8 cellular contexts compared by ENCODE assay signal in genomic region chr22:46577361-46578249, GRCh38. TPM values are rescaled to one million over a fixed set of nuclear protein-coding genes. Genes with fewer than 3 reads are reported as not detected.
A peak's percentile ranks its signal among the peaks of the same experiment; 100 is the strongest.
DNase-seq lines count a peak whose midpoint lies in the region; ATAC-seq, FAIRE-seq and TF ChIP-seq lines count a peak whose summit lies in the region.

No MANE protein-coding gene starts in this region.

- peak overlapping the region; percentile 68 for H3K4me3 ChIP-seq in GM12864 (ENCODE audit: low read depth, low read length)
- peak overlapping the region; percentile 84 for H3K4me3 ChIP-seq in Loucy (ENCODE audit: low read length, poor library complexity, severe bottlenecking)
- peak overlapping the region; percentile 60 for H3K4me3 ChIP-seq in bronchial epithelial cell (ENCODE audit: low read depth, low read length)
- peak overlapping the region; percentile 60 for H3K4me3 ChIP-seq in lung

- peak overlapping the region; percentile 43; the same call in 1 of the 2 replicates for H2AFZ ChIP-seq in Loucy (ENCODE audit: low read length)

- H3K36me3 ChIP-seq in Loucy (ENCODE audit: insufficient read depth, low read length) (no peaks in the 10 kb centered on the region), bronchial epithelial cell (ENCODE audit: control insufficient read depth, insufficient read depth, low read length) (no peaks in the 10 kb centered on the region), lung (ENCODE audit: control insufficient read depth in 2 of 2, insufficient read depth in 2 of 2, low read length in 2 of 2) (no peaks in the 10 kb centered on the region)

- H3K9me3 ChIP-seq in Loucy (ENCODE audit: insufficient read depth, low read depth, low read length) (no peaks in the 10 kb centered on the region), lung (ENCODE audit: control insufficient read depth in 2 of 2, insufficient read depth in 1 of 2, low read length in 1 of 2) (no peaks in the 10 kb centered on the region)

- no peaks in the 10 kb centered on the region for H3F3A ChIP-seq in Loucy (ENCODE audit: low read depth)

- peaks cover 39% of the 10 kb centered on the region for H3K79me2 ChIP-seq in Loucy (ENCODE audit: insufficient read depth, low read length)

- no peak for FAIRE-seq in bronchial epithelial cell (lab: Jason Lieb, UNC)

- H3K27me3 ChIP-seq in Loucy (ENCODE audit: insufficient read depth, low read length, poor library complexity, severe bottlenecking): no peaks in the 10 kb centered on the region
- H3K27me3 ChIP-seq in bronchial epithelial cell (ENCODE audit: control insufficient read depth, insufficient read depth, low read length): peaks cover 1% of the 10 kb centered on the region
- no peaks in the 10 kb centered on the region for H3K27me3 ChIP-seq in lung (ENCODE audit: control insufficient read depth, insufficient read depth)

- no peaks in the 10 kb centered on the region for H3K9me2 ChIP-seq in Loucy (replicated peaks; ENCODE audit: low read depth, low read length)

- peak overlapping the region; percentile 71 for H3K9ac ChIP-seq in Loucy (ENCODE audit: low read depth, low read length, poor library complexity, severe bottlenecking)

- TF ChIP-seq CTCF in GM12864 (IDR thresholded peaks at IDR 0.05; ENCODE audit: low read depth, low read length, missing control alignments) (no peak), Loucy (conservative IDR thresholded peaks at IDR 0.05; ENCODE audit: low read length) (no peak), bronchial epithelial cell (IDR thresholded peaks at IDR 0.05; ENCODE audit: insufficient read depth, low read length, severe bottlenecking) (no peak), lung (IDR thresholded peaks at IDR 0.05; ENCODE audit: control extremely low read depth, extremely low read depth) (no peak)

- H3K27ac ChIP-seq in lung (ENCODE audit: low read depth in 1 of 2, low read length in 1 of 2): peak overlapping the region; percentile 73 to 74

- no peak for DNase-seq in GM12864 (ENCODE audit: low read depth)
- no peak for DNase-seq in bronchial epithelial cell (ENCODE audit: low read depth)
- DNase-seq in lung (ENCODE audit: low spot score): no peak
- peak; percentile 48 for DNase-seq in ureter (ENCODE audit: low spot score)
- DNase-seq in HCEC 1CT: no peak
- DNase-seq in NCI-H187 (lab: John Stamatoyannopoulos, UW): no peak

- peaks cover 13% of the 10 kb centered on the region for H4K20me1 ChIP-seq in Loucy (ENCODE audit: insufficient read depth, low read length, poor library complexity, severe bottlenecking)

- ATAC-seq in lung (ENCODE audit: insufficient read depth, low FRiP score) (no peak), HG02763 (IDR thresholded peaks at IDR 0.05; ENCODE audit: unreplicated experiment) (no peak)

- peak overlapping the region; percentile 95 for H3K4me2 ChIP-seq in Loucy (ENCODE audit: low read depth, low read length, poor library complexity, severe bottlenecking)

- H3K4me1 ChIP-seq in Loucy (ENCODE audit: insufficient read depth, low read length, poor library complexity, severe bottlenecking) (peaks cover 55% of the 10 kb centered on the region), lung (ENCODE audit: control insufficient read depth in 2 of 2, insufficient read depth in 2 of 2, low read length in 2 of 2) (peaks cover 16 to 42% of the 10 kb centered on the region in 2 donors)

- 4 to 7% methylated on average over 37 to 67 of the region's 67 CpGs for WGBS in lung, 2 donors

RNA-seq across cellular contexts. Expression of gene CELSR1, which starts 40.2 kb away (rescaled TPM):
- total RNA-seq in bronchial epithelial cell (39.0 and 60.0 TPM in 2 replicates), lung (10 to 100 TPM; 36.1 to 65.9 TPM), ureter (44.0 TPM)
- 10 to 100 TPM; 14.0 to 29.3 TPM for polyA plus RNA-seq in lung

RNA-seq across cellular contexts. Expression of gene GRAMD4, which starts 42.6 kb away (rescaled TPM):
- 16.8 and 27.3 TPM in 2 replicates for total RNA-seq in bronchial epithelial cell
- total RNA-seq in lung: 10 to 100 TPM; 18.0 to 67.7 TPM
- polyA plus RNA-seq in lung: 10 to 100 TPM; 16.3 to 24.4 TPM
- 34.9 TPM for total RNA-seq in ureter
